ENCODE assay signal across 8 cellular contexts in the genomic region with DNA sequence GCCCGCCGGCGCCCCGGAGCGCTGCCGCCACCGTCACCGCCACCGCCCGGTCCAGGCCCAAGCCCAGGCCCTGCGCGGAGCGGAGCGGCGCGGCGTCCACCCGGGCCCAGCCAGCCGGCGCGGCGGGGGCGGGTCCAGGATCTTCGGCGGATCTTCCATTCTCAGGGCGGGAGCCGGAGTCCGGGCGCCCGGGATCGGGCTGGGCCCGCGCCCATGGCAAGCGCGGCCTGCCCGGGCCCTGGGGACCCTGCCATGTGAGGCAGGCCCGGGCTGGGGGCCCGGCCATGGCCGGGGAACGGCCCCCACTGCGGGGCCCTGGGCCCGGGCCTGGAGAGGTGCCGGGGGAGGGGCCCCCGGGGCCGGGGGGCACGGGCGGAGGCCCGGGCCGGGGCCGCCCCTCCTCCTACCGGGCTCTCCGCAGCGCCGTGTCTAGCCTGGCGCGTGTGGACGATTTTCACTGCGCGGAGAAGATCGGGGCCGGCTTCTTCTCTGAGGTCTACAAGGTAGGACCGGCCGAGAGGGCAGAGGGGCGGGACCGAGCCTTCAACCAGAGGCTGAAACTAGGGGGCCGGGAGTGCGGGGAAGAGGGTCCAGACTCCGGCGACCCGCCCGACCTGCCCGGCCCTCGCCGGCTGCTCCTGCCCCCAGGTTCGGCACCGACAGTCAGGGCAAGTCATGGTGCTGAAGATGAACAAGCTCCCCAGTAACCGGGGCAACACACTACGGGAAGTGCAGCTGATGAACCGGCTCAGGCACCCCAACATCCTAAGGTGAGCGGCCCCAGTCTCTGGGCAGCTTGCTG. TPM values are rescaled to one million over a fixed set of nuclear protein-coding genes. Genes with fewer than 3 reads are reported as not detected.
DNase-seq lines count a peak whose midpoint lies in the region; ATAC-seq and TF ChIP-seq lines count a peak whose summit lies in the region.

No MANE protein-coding gene starts in this region.

- ATAC-seq in GM19025 (IDR thresholded peaks at IDR 0.05; ENCODE audit: low read depth, unreplicated experiment) (peak; percentile 18), HG03103 (IDR thresholded peaks at IDR 0.05; ENCODE audit: low read depth, unreplicated experiment) (peak; percentile 13), T-helper 17 cell (no peak), thoracic aorta (ENCODE audit: insufficient number of reproducible peaks, low FRiP score, low read depth) (no peak)

- H3K9ac ChIP-seq in duodenal mucosa (ENCODE audit: low read depth in 1 of 2, low read length in 2 of 2): peak overlapping the region; percentile 61 to 62
- H3K9ac ChIP-seq in mesenchymal stem cell (ENCODE audit: low read length): peak overlapping the region; percentile 85

- H3K27ac Mint-ChIP-seq in T-helper 17 cell: no peak overlapping the region

- H3K36me3 ChIP-seq in BE2C (no peaks in the 10 kb centered on the region), duodenal mucosa (ENCODE audit: control insufficient read depth in 1 of 2, insufficient read depth in 2 of 2, low read length in 2 of 2) (peaks cover 14 to 21% of the 10 kb centered on the region in 2 donors), mesenchymal stem cell (ENCODE audit: control insufficient read depth in 1 of 2, insufficient read depth in 2 of 2, low read depth in 1 of 2, low read length in 2 of 2) (peaks cover 32 to 37% of the 10 kb centered on the region in 2 experiments), thoracic aorta (peaks cover 24% of the 10 kb centered on the region)

- H2AFZ ChIP-seq in mesenchymal stem cell (ENCODE audit: low read depth, low read length): peak overlapping the region; percentile 58

- H3K18ac ChIP-seq in mesenchymal stem cell (ENCODE audit: low read depth in 1 of 2, low read length in 2 of 2): peak overlapping the region in 1 of 2 experiments; percentile 59

- peak overlapping the region; percentile 97 for H3K4me2 ChIP-seq in mesenchymal stem cell (ENCODE audit: low read length, poor library complexity, severe bottlenecking)

- H3K79me1 ChIP-seq in mesenchymal stem cell (replicated peaks; ENCODE audit: low read length, poor library complexity, severe bottlenecking): peaks cover 20% of the 10 kb centered on the region

- peak overlapping the region in 1 of 2 experiments; percentile 47 for H2BK12ac ChIP-seq in mesenchymal stem cell (ENCODE audit: low read length in 2 of 2)

- no peak overlapping the region for H3K27ac ChIP-seq in duodenal mucosa (ENCODE audit: low read depth, low read length)
- H3K27ac ChIP-seq in mesenchymal stem cell (ENCODE audit: low read length, poor library complexity, severe bottlenecking): no peak overlapping the region
- peak overlapping the region; percentile 58 to 66 for H3K27ac ChIP-seq in thoracic aorta

- H3K4me3 Mint-ChIP-seq in T-helper 17 cell: peak overlapping the region; percentile 85

- DNase-seq in BE2C: no peak
- peak in 2 of 3 donors; percentile 20 to 31 for DNase-seq in T-helper 17 cell
- peak; percentile 18 for DNase-seq in mesenchymal stem cell
- no peak for DNase-seq in thoracic aorta (ENCODE audit: low spot score)
- DNase-seq in NCI-H128 (lab: John Stamatoyannopoulos, UW; ENCODE audit: unreplicated experiment): no peak

- no peak overlapping the region for H4K91ac ChIP-seq in mesenchymal stem cell (ENCODE audit: low read length)

- peak overlapping the region in 1 of 2 experiments; percentile 3 for H3K14ac ChIP-seq in mesenchymal stem cell (ENCODE audit: low read length in 2 of 2)

- no peak overlapping the region for H4K8ac ChIP-seq in mesenchymal stem cell (ENCODE audit: low read length)

- H3K27me3 Mint-ChIP-seq in T-helper 17 cell: no peaks in the 10 kb centered on the region

- peak overlapping the region in 1 of 2 experiments; percentile 63 for H3K4ac ChIP-seq in mesenchymal stem cell (ENCODE audit: low read depth in 1 of 2, low read length in 2 of 2)

- no peaks in the 10 kb centered on the region for H3K4me1 ChIP-seq in BE2C
- peaks cover 16 to 20% of the 10 kb centered on the region in 2 donors for H3K4me1 ChIP-seq in duodenal mucosa (ENCODE audit: control insufficient read depth in 1 of 2, insufficient read depth in 2 of 2, low read length in 2 of 2)
- peaks cover 19% of the 10 kb centered on the region for H3K4me1 ChIP-seq in mesenchymal stem cell (ENCODE audit: control insufficient read depth, insufficient read depth, low read depth, low read length)
- peaks cover 19 to 29% of the 10 kb centered on the region in 2 donors for H3K4me1 ChIP-seq in thoracic aorta (ENCODE audit: control insufficient read depth in 1 of 2, low read depth in 2 of 2)

- H3K4me3 ChIP-seq in BE2C (ENCODE audit: low read depth, low read length) (peak overlapping the region; percentile 48), duodenal mucosa (ENCODE audit: low read depth in 1 of 2, low read length in 2 of 2) (peak overlapping the region; percentile 75 to 79), mesenchymal stem cell (ENCODE audit: insufficient read depth in 1 of 2, low read depth in 1 of 2, low read length in 2 of 2) (peak overlapping the region; percentile 86 to 91), thoracic aorta (peak overlapping the region; percentile 90)

- H3K36me3 Mint-ChIP-seq in T-helper 17 cell (ENCODE audit: low read depth): peaks cover 5% of the 10 kb centered on the region

- TF ChIP-seq CTCF in BE2C (IDR thresholded peaks at IDR 0.05; ENCODE audit: low read depth, low read length): no peak
- TF ChIP-seq CTCF in thoracic aorta (IDR thresholded peaks at IDR 0.05): no peak

- H2BK15ac ChIP-seq in mesenchymal stem cell (ENCODE audit: low read depth, poor library complexity, severe bottlenecking): peak overlapping the region; percentile 3

- no peaks in the 10 kb centered on the region for H3K9me3 ChIP-seq in BE2C
- no peaks in the 10 kb centered on the region for H3K9me3 ChIP-seq in T-helper 17 cell (ENCODE audit: control insufficient read depth, low read length, poor library complexity, severe bottlenecking)
- no peaks in the 10 kb centered on the region for H3K9me3 ChIP-seq in duodenal mucosa (ENCODE audit: control insufficient read depth in 1 of 2, low read length in 2 of 2)
- H3K9me3 ChIP-seq in mesenchymal stem cell (ENCODE audit: control insufficient read depth, low read length): no peaks in the 10 kb centered on the region
- no peaks in the 10 kb centered on the region for H3K9me3 ChIP-seq in thoracic aorta

- under 1% methylated on average over 46 of the region's 80 CpGs for WGBS in mesenchymal stem cell

- H2AK5ac ChIP-seq in mesenchymal stem cell (ENCODE audit: low read length, severe bottlenecking): no peak overlapping the region

- H3K27me3 ChIP-seq in BE2C (no peaks in the 10 kb centered on the region), duodenal mucosa (ENCODE audit: control insufficient read depth in 1 of 2, insufficient read depth in 2 of 2, low read length in 2 of 2) (no peaks in the 10 kb centered on the region), mesenchymal stem cell (ENCODE audit: control insufficient read depth in 1 of 2, insufficient read depth in 1 of 2, low read length in 2 of 2) (no peaks in the 10 kb centered on the region), thoracic aorta (replicated peaks; ENCODE audit: insufficient read depth) (no peaks in the 10 kb centered on the region)

- peak overlapping the region; percentile 77 for H2BK5ac ChIP-seq in mesenchymal stem cell (ENCODE audit: low read depth, low read length, poor library complexity, severe bottlenecking)

- peak overlapping the region in 1 of 2 experiments; percentile 61 for H3K23ac ChIP-seq in mesenchymal stem cell (ENCODE audit: low read length in 2 of 2)

- no peak overlapping the region for H2BK120ac ChIP-seq in mesenchymal stem cell (ENCODE audit: low read depth, low read length)

- H3K4me1 Mint-ChIP-seq in T-helper 17 cell: peaks cover 31% of the 10 kb centered on the region

RNA-seq across cellular contexts. Expression of gene TESK1, which starts 0.5 kb away (rescaled TPM):
- polyA plus RNA-seq in BE2C (2012; ENCODE audit: insufficient read depth, insufficient read length, low read depth): 17.5 TPM
- total RNA-seq in T-helper 17 cell (10 to 100 TPM; 31.7 to 31.9 TPM), thoracic aorta (10 to 100 TPM; 64.5 to 69.9 TPM)
- polyA plus RNA-seq in mesenchymal stem cell (2013, experiment 1 of 2): 22.3 TPM
- 21.5 TPM for polyA plus RNA-seq in mesenchymal stem cell (2013, experiment 2 of 2)

RNA-seq across cellular contexts. Expression of gene CD72, which starts 12.7 kb away (rescaled TPM):
- polyA plus RNA-seq in BE2C (2012; ENCODE audit: insufficient read depth, insufficient read length, low read depth): not detected
- total RNA-seq in T-helper 17 cell (1 to 10 TPM; 3.5 to 8.1 TPM), thoracic aorta (1 to 10 TPM; 2.2 to 9.9 TPM)
- polyA plus RNA-seq in mesenchymal stem cell (2013, experiment 1 of 2): 0.47 TPM
- 0.32 TPM for polyA plus RNA-seq in mesenchymal stem cell (2013, experiment 2 of 2)

RNA-seq across cellular contexts. Expression of gene SIT1, which starts 45.2 kb away (rescaled TPM):
- not detected for polyA plus RNA-seq in BE2C (2012; ENCODE audit: insufficient read depth, insufficient read length, low read depth)
- total RNA-seq in T-helper 17 cell (10 to 100 TPM; 33.9 to 48.9 TPM), thoracic aorta (under 1 TPM in 1 of 2 donors, not detected in 1; 0.68 TPM)
- polyA plus RNA-seq in mesenchymal stem cell (2013, experiment 1 of 2): not detected
- polyA plus RNA-seq in mesenchymal stem cell (2013, experiment 2 of 2): not detected

RNA-seq across cellular contexts. Expression of gene RMRP, which starts 52.3 kb away (rescaled TPM):
- polyA plus RNA-seq in BE2C (2012; ENCODE audit: insufficient read depth, insufficient read length, low read depth): not detected
- over 10,000 TPM in 1 of 2 donors, 1,000 to 10,000 TPM in 1; 7,466 to 10,512 TPM for total RNA-seq in T-helper 17 cell
- not detected for polyA plus RNA-seq in mesenchymal stem cell (2013, experiment 1 of 2)
- polyA plus RNA-seq in mesenchymal stem cell (2013, experiment 2 of 2): not detected
- 1,000 to 10,000 TPM; 1,550 to 5,543 TPM for total RNA-seq in thoracic aorta

RNA-seq across cellular contexts. Expression of gene CCDC107, which starts 52.6 kb away (rescaled TPM):
- 30.6 TPM for polyA plus RNA-seq in BE2C (2012; ENCODE audit: insufficient read depth, insufficient read length, low read depth)
- total RNA-seq in T-helper 17 cell (10 to 100 TPM; 27.7 to 35.2 TPM), thoracic aorta (10 to 100 TPM; 75.2 to 92.2 TPM)
- polyA plus RNA-seq in mesenchymal stem cell (2013, experiment 1 of 2): 21.7 TPM
- polyA plus RNA-seq in mesenchymal stem cell (2013, experiment 2 of 2): 20.5 TPM

Comparison
In these comparisons a context has a peak if more than half of its experiments do, and no peak if none do; other contexts are left out.
1. DNase-seq: peak in T-helper 17 cell (2 of 3) and mesenchymal stem cell (single experiment); none in BE2C (single experiment), thoracic aorta (single experiment) and NCI-H128 (single experiment).
2. ATAC-seq: peak in GM19025 (single experiment) and HG03103 (single experiment); none in T-helper 17 cell (single experiment) and thoracic aorta (single experiment).
3. H3K27ac ChIP-seq: peak in thoracic aorta (2 of 2); none in duodenal mucosa (single experiment) and mesenchymal stem cell (single experiment).
4. RNA of gene SIT1, which starts 45.2 kb away (total RNA-seq): 33.9 to 48.9 TPM in T-helper 17 cell; 0.68 TPM in thoracic aorta; every median in the first group is over 10 times any median in the second.
5. Peak in every context shown above with its lines, with median percentiles within 50 percentile points of each other: H3K4me3 ChIP-seq.